In the genomic region with DNA sequence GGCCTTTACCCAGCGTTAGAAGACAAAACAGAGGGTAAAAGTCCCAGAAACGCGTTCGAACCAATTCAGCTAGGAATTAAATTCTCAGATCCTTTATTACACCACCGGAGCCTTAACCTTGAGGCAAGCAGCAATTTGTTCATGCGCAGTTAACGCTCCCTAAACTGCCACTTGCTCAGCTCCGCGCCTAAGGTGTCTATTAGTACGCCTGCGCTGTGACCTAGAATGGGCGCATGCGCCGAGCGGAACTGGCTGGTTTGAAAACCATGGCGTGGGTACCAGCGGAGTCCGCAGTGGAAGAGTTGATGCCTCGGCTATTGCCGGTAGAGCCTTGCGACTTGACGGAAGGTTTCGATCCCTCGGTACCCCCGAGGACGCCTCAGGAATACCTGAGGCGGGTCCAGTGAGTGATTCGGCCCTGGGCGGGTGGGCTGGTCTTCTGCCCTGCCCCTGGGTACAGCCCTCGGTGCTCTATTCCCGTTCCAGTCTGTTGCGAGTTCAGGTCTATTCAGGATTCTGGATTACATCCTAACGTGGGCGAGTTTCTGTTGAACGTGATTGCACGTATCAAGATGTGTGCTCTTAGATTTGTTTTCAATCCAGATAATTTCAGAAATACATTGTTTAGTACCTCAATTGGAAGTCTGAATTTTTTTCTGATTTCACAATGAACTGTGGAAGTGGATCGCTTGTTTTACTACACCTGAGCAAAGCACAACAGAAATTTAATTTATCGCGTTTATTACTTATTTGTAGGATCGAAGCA, we compare ENCODE assay signal across 8 cellular contexts. TPM values are rescaled to one million over a fixed set of nuclear protein-coding genes. Genes with fewer than 3 reads are reported as not detected.
DNase-seq lines count a peak whose midpoint lies in the region; ATAC-seq and TF ChIP-seq lines count a peak whose summit lies in the region.

A gene with protein sequence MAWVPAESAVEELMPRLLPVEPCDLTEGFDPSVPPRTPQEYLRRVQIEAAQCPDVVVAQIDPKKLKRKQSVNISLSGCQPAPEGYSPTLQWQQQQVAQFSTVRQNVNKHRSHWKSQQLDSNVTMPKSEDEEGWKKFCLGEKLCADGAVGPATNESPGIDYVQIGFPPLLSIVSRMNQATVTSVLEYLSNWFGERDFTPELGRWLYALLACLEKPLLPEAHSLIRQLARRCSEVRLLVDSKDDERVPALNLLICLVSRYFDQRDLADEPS (plus strand): TSS at position 251 of the 766 bp plus-strand sequence. CDS start 16 bp downstream, at position 267.

- H3K9me3 ChIP-seq in upper lobe of right lung: no peaks in the 10 kb centered on the region

- intact Hi-C loops in T-helper 1 cell treated with Interleukin-12 subunit alpha and Interleukin-12 subunit beta and Interleukin-4 antibody, amounts not matched to agents 30 ng/mL and 1 ng/mL, for 36 hours (cut with micrococcal nuclease): loop anchor here (1.0 to 2.0 kb wide), 7 partner anchors 11 to 318 kb away; a partner anchor contains a TSS
- intact Hi-C loops in left cardiac atrium (cut with DNase I): loop anchor here in 1 of 2 donors (10.0 kb wide), 1 partner anchor 51 kb away; no protein-coding TSS in a partner anchor
- intact Hi-C loops in posterior vena cava (cut with DNase I): loop anchor here in 1 of 2 donors (10.0 kb wide), 1 partner anchor 51 kb away; no protein-coding TSS in a partner anchor
- intact Hi-C loops in upper lobe of right lung (cut with DNase I): no loop called here

- peak; percentile 85 for ATAC-seq in HG02870 (IDR thresholded peaks at IDR 0.05; ENCODE audit: unreplicated experiment)
- peak; percentile 100 for ATAC-seq in left cardiac atrium
- peak; percentile 100 for ATAC-seq in upper lobe of right lung

- H3K4me3 ChIP-seq in upper lobe of right lung: peak within 1 kb of the TSS; percentile 85

- peak within 1 kb of the TSS; percentile 82 for H3K27ac ChIP-seq in upper lobe of right lung

- in situ Hi-C loops in GM13976 (cut with MboI; ENCODE audit: low sequenced_read_pairs, unreplicated experiment): loop anchor here (10.0 kb wide), 1 partner anchor 331 kb away; no protein-coding TSS in a partner anchor

- H3K36me3 ChIP-seq in upper lobe of right lung: peaks cover 22% of the 10 kb centered on the region

- H3K4me1 ChIP-seq in upper lobe of right lung: peaks cover 13% of the 10 kb centered on the region

- TF ChIP-seq CTCF in GM13976 (IDR thresholded peaks at IDR 0.05; ENCODE audit: borderline replicate concordance, control extremely low read depth, extremely low read depth, insufficient read depth, missing control alignments) (no peak), upper lobe of right lung (IDR thresholded peaks at IDR 0.05) (no peak)

- no peaks in the 10 kb centered on the region for H3K27me3 ChIP-seq in upper lobe of right lung

- peak; percentile 92 for DNase-seq in GM13976 (ENCODE audit: low spot score)
- DNase-seq in NCI-H146 treated with DMSO at 0.1 percent for 48 hours (lab: John Stamatoyannopoulos, UW; ENCODE audit: unreplicated experiment): peak; percentile 91
- DNase-seq in amniotic stem cell (lab: John Stamatoyannopoulos, UW): peak; percentile 74
- peak; percentile 95 for DNase-seq in left cardiac atrium
- peak; percentile 98 for DNase-seq in posterior vena cava (ENCODE audit: low spot score)
- DNase-seq in upper lobe of right lung: peak; percentile 95

RNA-seq across cellular contexts. Expression of the gene that starts here (rescaled TPM):
- total RNA-seq in T-helper 1 cell treated with Interleukin-12 subunit alpha and Interleukin-12 subunit beta and Interleukin-4 antibody, amounts not matched to agents 30 ng/mL and 1 ng/mL, for 36 hours: 17.9 and 18.6 TPM in 2 replicates
- total RNA-seq in left cardiac atrium (1 to 10 TPM; 5.4 to 9.1 TPM), posterior vena cava (10 to 100 TPM in 1 of 2 donors, 1 to 10 TPM in 1; 9.6 to 12.7 TPM), upper lobe of right lung (8.5 TPM)

Comparison
In these comparisons a context has a peak if more than half of its experiments do, and no peak if none do; other contexts are left out.
1. Peak in every context shown above with its lines: DNase-seq, ATAC-seq, H3K4me3 ChIP-seq and H3K27ac ChIP-seq.